Comparison of ENCODE assay signal across 11 cellular contexts in the genomic region with DNA sequence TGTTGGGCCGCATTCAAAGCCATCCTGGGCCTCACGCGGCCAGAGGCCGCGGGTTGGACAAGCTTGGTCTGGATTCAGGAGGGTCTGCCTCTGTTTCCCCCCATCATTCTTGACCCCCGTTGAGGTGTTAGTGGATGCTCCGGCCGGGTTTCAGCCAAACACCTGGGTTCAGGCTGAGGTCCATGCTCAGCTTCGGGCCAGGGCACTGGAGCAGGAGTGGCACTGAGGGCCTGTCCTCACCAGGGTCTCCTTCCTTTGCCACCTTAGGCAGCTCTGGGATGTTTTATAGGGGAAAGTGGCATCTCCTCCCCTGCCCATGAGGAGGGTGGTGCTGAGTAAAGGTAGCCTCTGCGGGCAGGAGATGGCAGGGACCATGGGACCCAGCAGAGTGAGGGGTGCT.
DNase-seq lines count a peak whose midpoint lies in the region; ATAC-seq, FAIRE-seq and TF ChIP-seq lines count a peak whose summit lies in the region.
"Had no signal": no experiment of that assay in that cellular context is flagged by ENCODE, and none has a peak within 500 bp of the region (broad histone marks: within the 10 kb centered on the region; RNA-seq: fewer than 3 reads in every experiment).

No MANE protein-coding gene starts in this region.

- no peak overlapping the region for H2AFZ ChIP-seq in trophoblast cell (ENCODE audit: insufficient read depth, low read length, poor library complexity)

- no peak overlapping the region for H4K12ac ChIP-seq in trophoblast cell (ENCODE audit: low read depth, low read length)

- 94% methylated on average over 10 of the region's 10 CpGs for WGBS in HUES64
- WGBS in ectodermal cell, 2 experiments = 94 to 95% methylated on average over 10 of the region's 10 CpGs
- no CpG with 5 or more reads among the region's 10 CpGs for WGBS in trophoblast cell (ENCODE audit: extremely low coverage, insufficient coverage, insufficient read length)

- H3K9me3 ChIP-seq in HUES64 (ENCODE audit: insufficient read depth, low read depth, low read length) (no peaks in the 10 kb centered on the region), ectodermal cell (ENCODE audit: control insufficient read depth, low read length) (no peaks in the 10 kb centered on the region), trophoblast cell (ENCODE audit: insufficient read depth, low read depth, low read length) (peaks cover 11% of the 10 kb centered on the region)
- H3K9me3 ChIP-seq: MG63 had no signal

- H3K4me3 Mint-ChIP-seq in CD14-positive monocyte = peak overlapping the region; percentile 72 to 77

- H2BK5ac ChIP-seq in trophoblast cell (ENCODE audit: low read depth, low read length, poor library complexity) = no peak overlapping the region

- ATAC-seq in GM19035 (IDR thresholded peaks at IDR 0.05; ENCODE audit: unreplicated experiment) = no peak

- no peak overlapping the region for H3K18ac ChIP-seq in trophoblast cell (ENCODE audit: low read length)

- peaks cover 24% of the 10 kb centered on the region for H3K4me1 Mint-ChIP-seq in CD14-positive monocyte

- peaks cover 4% of the 10 kb centered on the region for H3K79me2 ChIP-seq in trophoblast cell (ENCODE audit: control insufficient read depth, insufficient read depth, low read length, poor library complexity)

- H3K36me3 ChIP-seq in HUES64 (ENCODE audit: insufficient read depth, low read length) (no peaks in the 10 kb centered on the region), ectodermal cell (ENCODE audit: control insufficient read depth, insufficient read depth, low read length) (no peaks in the 10 kb centered on the region), trophoblast cell (ENCODE audit: control insufficient read depth in 1 of 2, insufficient read depth in 2 of 2, low read length in 2 of 2) (no peaks in the 10 kb centered on the region)
- H3K36me3 ChIP-seq: MG63 had no signal

- peak overlapping the region in 1 of 7 donors; percentile 35 for H3K27ac Mint-ChIP-seq in CD14-positive monocyte
- H3K27ac Mint-ChIP-seq: activated naive CD8-positive, alpha-beta T cell treated with anti-CD3 and anti-CD28 coated beads for 36 hours had no signal

- H3K4me2 ChIP-seq in trophoblast cell (ENCODE audit: low read length) = peak overlapping the region; percentile 68

- H3K36me3 Mint-ChIP-seq in CD14-positive monocyte = peaks cover 2 to 3% of the 10 kb centered on the region in 2 donors
- H3K36me3 Mint-ChIP-seq: activated naive CD8-positive, alpha-beta T cell treated with anti-CD3 and anti-CD28 coated beads for 36 hours; CD4-positive, CD25-positive, alpha-beta regulatory T cell had no signal

- H3K27me3 Mint-ChIP-seq in CD14-positive monocyte (ENCODE audit: low read depth in 3 of 3) = peaks cover 22 to 33% (median 29%) of the 10 kb centered on the region in 3 donors

- peak overlapping the region; percentile 60 for H3K4me3 ChIP-seq in HUES64 (ENCODE audit: low read length)
- peak overlapping the region; percentile 32 for H3K4me3 ChIP-seq in ectodermal cell (ENCODE audit: insufficient read depth, low read depth, low read length)
- no peak overlapping the region for H3K4me3 ChIP-seq in trophoblast cell (ENCODE audit: low read depth, low read length)

- H2BK12ac ChIP-seq in trophoblast cell (ENCODE audit: low read length) = no peak overlapping the region

- H3K4ac ChIP-seq in trophoblast cell (ENCODE audit: low read depth, low read length) = no peak overlapping the region

- intact Hi-C loops in CD14-positive monocyte (cut with micrococcal nuclease) = loop anchor here (5.0 kb wide), 1 partner anchor 75 kb away; a partner anchor contains a TSS

- H2AK5ac ChIP-seq in trophoblast cell (ENCODE audit: low read length) = peak overlapping the region; percentile 62

- H3K23ac ChIP-seq in trophoblast cell (ENCODE audit: low read length) = no peak overlapping the region

- peaks cover 0 to 6% (median 3%) of the 10 kb centered on the region in 7 donors for H3K9me3 Mint-ChIP-seq in CD14-positive monocyte
- H3K9me3 Mint-ChIP-seq: activated naive CD8-positive, alpha-beta T cell treated with anti-CD3 and anti-CD28 coated beads for 36 hours had no signal

- H4K91ac ChIP-seq in trophoblast cell (ENCODE audit: low read depth, low read length) = peak overlapping the region; percentile 86

- FAIRE-seq in frontal cortex (lab: Jason Lieb, UNC) = no peak

- TF ChIP-seq CTCF in CD14-positive monocyte (IDR thresholded peaks at IDR 0.05) = no peak
- TF ChIP-seq CTCF in GM10266 (IDR thresholded peaks at IDR 0.05; ENCODE audit: control insufficient read depth, insufficient read depth, low read depth, missing control alignments) = no peak

- H3K27ac ChIP-seq in HUES64 (ENCODE audit: low read depth, low read length) (no peak overlapping the region), ectodermal cell (ENCODE audit: insufficient read depth, low read depth, low read length, poor library complexity, severe bottlenecking) (no peak overlapping the region), trophoblast cell (ENCODE audit: low read depth, low read length) (no peak overlapping the region)

- H3K79me1 ChIP-seq in trophoblast cell (ENCODE audit: low read length) = peaks cover 7% of the 10 kb centered on the region

- H2BK120ac ChIP-seq in trophoblast cell (ENCODE audit: insufficient read depth, low read length, poor library complexity) = no peak overlapping the region

- H3K4me1 ChIP-seq in HUES64 (ENCODE audit: insufficient read depth, low read length) (peaks cover 9% of the 10 kb centered on the region; the same call in 1 of the 2 replicates), ectodermal cell (ENCODE audit: control insufficient read depth, insufficient read depth, low read length) (peaks cover 4% of the 10 kb centered on the region), trophoblast cell (ENCODE audit: control insufficient read depth in 1 of 2, insufficient read depth in 2 of 2, low read length in 2 of 2) (peaks cover 8 to 25% of the 10 kb centered on the region in 2 experiments)

- peak overlapping the region; percentile 92 for H4K8ac ChIP-seq in trophoblast cell (ENCODE audit: low read depth, low read length)

- H3K9ac ChIP-seq in HUES64 (ENCODE audit: low read depth, low read length) (peak overlapping the region; percentile 88), trophoblast cell (ENCODE audit: low read length) (no peak overlapping the region)

- DNase-seq in CD14-positive monocyte (ENCODE audit: low spot score) = no peak
- DNase-seq in trophoblast cell = no peak
- no peak for DNase-seq in frontal cortex (ENCODE audit: low spot score in 2 of 2)
- DNase-seq in NCI-H2196 (lab: John Stamatoyannopoulos, UW; ENCODE audit: unreplicated experiment) = no peak
- DNase-seq in GM10266 (ENCODE audit: extremely low spot score) = no peak

- H3K14ac ChIP-seq in trophoblast cell (ENCODE audit: low read length) = peak overlapping the region; percentile 5

- H3K27me3 ChIP-seq in HUES64 (ENCODE audit: insufficient read depth, low read length) (peaks cover 13% of the 10 kb centered on the region), ectodermal cell (ENCODE audit: control insufficient read depth, insufficient read depth, low read length, poor library complexity, severe bottlenecking) (no peaks in the 10 kb centered on the region), trophoblast cell (ENCODE audit: insufficient read depth, low read length) (no peaks in the 10 kb centered on the region)
- H3K27me3 ChIP-seq: MG63 had no signal
